ENCODE assay signal across 8 cellular contexts in genomic region chr2:218959141-218959731, GRCh38. TPM values are rescaled to one million over a fixed set of nuclear protein-coding genes. Genes with fewer than 3 reads are reported as not detected.
A peak's percentile ranks its signal among the peaks of the same experiment; 100 is the strongest.
DNase-seq lines count a peak whose midpoint lies in the region; ATAC-seq, FAIRE-seq and TF ChIP-seq lines count a peak whose summit lies in the region.

CDK5R2 (plus strand) TSS chr2:218959666; CDS start chr2:218959821, 155 bp downstream.

- H4K20me1 ChIP-seq in PC-3 (ENCODE audit: low read length), result no peaks in the 10 kb centered on the region

- no peaks in the 10 kb centered on the region for H3K9me2 ChIP-seq in PC-3 (replicated peaks; ENCODE audit: low read length)

- no peaks in the 10 kb centered on the region for H3K36me3 Mint-ChIP-seq in IgD-negative memory B cell

- H3K4me3 ChIP-seq in PC-3 (ENCODE audit: low read length), result peak within 1 kb of the TSS; percentile 65
- H3K4me3 ChIP-seq in thymus (ENCODE audit: low read length), result peak within 1 kb of the TSS; percentile 37

- 3% methylated on average over 37 of the region's 37 CpGs for WGBS in thymus

- H3K79me2 ChIP-seq in PC-3 (ENCODE audit: low read length), result no peaks in the 10 kb centered on the region

- H3K9ac ChIP-seq in PC-3 (ENCODE audit: low read length), result no peak within 1 kb of the TSS

- CTCF ChIA-PET in PC-3 (lab: Charles Lee), result interaction anchor here (0.7 kb wide), 1 partner anchor 56 kb away, joined by 3 read pairs; no protein-coding TSS in a partner anchor

- intact Hi-C loops in PC-3 (cut with micrococcal nuclease), result no loop called here

- peaks cover 0 to 6% (median 4%) of the 10 kb centered on the region in 3 donors for H3K4me1 Mint-ChIP-seq in IgD-negative memory B cell

- peaks cover 0 to 2% (median 0%) of the 10 kb centered on the region in 3 donors for H3K9me3 Mint-ChIP-seq in IgD-negative memory B cell

- no peaks in the 10 kb centered on the region for H3K9me3 ChIP-seq in PC-3 (ENCODE audit: low read length)
- peaks cover 2% of the 10 kb centered on the region for H3K9me3 ChIP-seq in thymus (ENCODE audit: control insufficient read depth)

- H3K36me3 ChIP-seq in PC-3 (ENCODE audit: low read depth, low read length) (no peaks in the 10 kb centered on the region), thymus (ENCODE audit: control insufficient read depth, insufficient read depth) (no peaks in the 10 kb centered on the region)

- no TSS peak for BruUV-seq in PC-3 (replicated peaks; lab: Mats Ljungman, UMichigan)

- peaks cover 41% of the 10 kb centered on the region for H3K27me3 Mint-ChIP-seq in IgD-negative memory B cell

- no peak for TF ChIP-seq CTCF in PC-3 (conservative IDR thresholded peaks at IDR 0.05; ENCODE audit: low read depth, low read length)

- peaks cover 29% of the 10 kb centered on the region for H3K4me1 ChIP-seq in PC-3 (ENCODE audit: insufficient read depth, low read length)
- H3K4me1 ChIP-seq in thymus (ENCODE audit: control insufficient read depth, insufficient read depth, low read length), result peaks cover 4% of the 10 kb centered on the region

- peak within 1 kb of the TSS; percentile 92 for H3K4me2 ChIP-seq in PC-3 (ENCODE audit: low read length)

- H3K27ac ChIP-seq in PC-3 (ENCODE audit: low read length) (no peak within 1 kb of the TSS), thymus (ENCODE audit: low read depth) (no peak within 1 kb of the TSS)

- POLR2A ChIA-PET in PC-3 (lab: Charles Lee; ENCODE audit: unreplicated experiment), result no interaction called here

- H3K27ac Mint-ChIP-seq in IgD-negative memory B cell, result peak within 1 kb of the TSS in 2 of 3 donors; percentile 28 to 50

- H2AFZ ChIP-seq in PC-3 (ENCODE audit: low read length), result peak within 1 kb of the TSS; percentile 83

- DNase-seq in DMS79 treated with DMSO at 0.1 percent for 48 hours (lab: John Stamatoyannopoulos, UW) (peak; percentile 87), PC-3 (peak; percentile 92), frontal cortex (ENCODE audit: low spot score in 2 of 2) (peak; percentile 87 to 88), occipital lobe (lab: John Stamatoyannopoulos, UW) (peak; percentile 86)
- peak; percentile 72 for DNase-seq in activated naive CD4-positive, alpha-beta T cell treated with Interleukin-2 at 50 U/mL for 16 hours

- ATAC-seq in GM21717 (IDR thresholded peaks at IDR 0.05; ENCODE audit: unreplicated experiment), result peak; percentile 89
- peak; percentile 93 for ATAC-seq in PC-3

- FAIRE-seq in frontal cortex (lab: Jason Lieb, UNC), result no peak

- peaks cover 19% of the 10 kb centered on the region for H3K27me3 ChIP-seq in PC-3 (ENCODE audit: low read length)
- peaks cover 55% of the 10 kb centered on the region for H3K27me3 ChIP-seq in thymus (ENCODE audit: control insufficient read depth, insufficient read depth)

- H3F3A ChIP-seq in PC-3 (ENCODE audit: low read length, unreplicated experiment), result no peaks in the 10 kb centered on the region

- peak within 1 kb of the TSS; percentile 70 to 91 (median 82) for H3K4me3 Mint-ChIP-seq in IgD-negative memory B cell

RNA-seq across cellular contexts. Expression of gene CDK5R2, which starts in this region (rescaled TPM):
- polyA plus RNA-seq in IgD-negative memory B cell (not detected), thymus (0.16 TPM)
- total RNA-seq in PC-3 (2014; rRNA removed) (0.11 and 0.35 TPM in 2 replicates), frontal cortex (5.3 TPM), occipital lobe (6.2 TPM)

Comparison
In these comparisons a context has a peak if more than half of its experiments do, and no peak if none do; other contexts are left out.
1. Peak in DNase-seq, ATAC-seq, H3K4me3 ChIP-seq and H3K4me2 ChIP-seq in PC-3; RNA of the gene not detected or under 1 TPM.